ENCODE assay signal across 27 cellular contexts in the genomic region with DNA sequence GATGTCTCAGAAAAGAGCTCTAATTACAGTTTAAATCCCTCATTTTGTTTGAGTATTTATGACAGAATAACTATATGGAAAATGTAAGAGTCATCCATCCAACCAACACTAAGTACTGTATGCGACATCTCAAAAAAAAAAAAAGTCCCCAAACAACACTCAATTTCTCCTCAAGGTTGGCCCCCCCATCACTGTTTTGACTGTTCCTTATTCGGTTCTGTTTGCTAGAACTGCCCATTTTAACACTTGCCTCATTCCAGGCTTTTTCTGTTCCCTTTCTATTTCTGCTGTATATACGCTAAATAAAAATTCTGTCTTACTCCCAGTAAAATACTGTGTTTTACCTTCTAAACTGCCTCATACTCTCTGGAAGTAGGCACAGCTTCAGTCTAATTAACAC. TPM values are rescaled to one million over a fixed set of nuclear protein-coding genes. Genes with fewer than 3 reads are reported as not detected.
"Had no signal": no experiment of that assay in that cellular context is flagged by ENCODE, and none has a peak within 500 bp of the region (broad histone marks: within the 10 kb centered on the region; RNA-seq: fewer than 3 reads in every experiment).

No MANE protein-coding gene starts in this region.

- DNase-seq: activated CD4-positive, alpha-beta T cell treated with anti-CD3 and anti-CD28 coated beads for 48 hours; activated CD4-positive, alpha-beta T cell treated with anti-CD3 and anti-CD28 coated beads, Interleukin-2, amount 50 U/mL, for 4 hours; activated CD4-positive, CD25-positive, alpha-beta regulatory T cell treated with anti-CD3 and anti-CD28 coated beads, Interleukin-2, amount 50 U/mL, for 72 hours; activated CD8-positive, alpha-beta memory T cell treated with anti-CD3 and anti-CD28 coated beads, Interleukin-2, amount 50 U/mL, for 48 hours; activated CD8-positive, alpha-beta T cell treated with anti-CD3 and anti-CD28 coated beads, Interleukin-2, amount 10 ng/mL, durations not matched to agents 7 days and 5 days; activated naive CD4-positive, alpha-beta T cell treated with anti-CD3 and anti-CD28 coated beads, Interleukin-2, amount 50 U/mL, for 16 hours; activated naive CD8-positive, alpha-beta T cell treated with anti-CD3 and anti-CD28 coated beads, Interleukin-2, amount 10 ng/mL, durations not matched to agents 7 days and 5 days; activated T-cell treated with anti-CD3 and anti-CD28 coated beads, Interleukin-2, amount 50 U/mL, for 1 hour; adrenal gland; aorta; caudate nucleus; MV-4-11; NCI-H1092 treated with DMSO at 0.1 percent for 48 hours; NCI-H1417 treated with DMSO at 0.1 percent for 48 hours; NCI-H1694; NCI-H2029; NCI-H2107; NCI-H2171 treated with DMSO at 0.1 percent for 48 hours; NCI-H226; NCI-H526; NCI-H774; PC-3; SHP77; SW 1271 had no signal

- H3K4me3 Mint-ChIP-seq: activated CD8-positive, alpha-beta T cell treated with anti-CD3 and anti-CD28 coated beads, Interleukin-2, amount 10 ng/mL, durations not matched to agents 7 days and 5 days; activated naive CD8-positive, alpha-beta T cell treated with anti-CD3 and anti-CD28 coated beads, Interleukin-2, amount 10 ng/mL, durations not matched to agents 7 days and 5 days had no signal

- H3K27ac Mint-ChIP-seq: activated CD8-positive, alpha-beta T cell treated with anti-CD3 and anti-CD28 coated beads, Interleukin-2, amount 10 ng/mL, durations not matched to agents 7 days and 5 days; activated naive CD8-positive, alpha-beta T cell treated with anti-CD3 and anti-CD28 coated beads, Interleukin-2, amount 10 ng/mL, durations not matched to agents 7 days and 5 days had no signal

- H3K4me1 Mint-ChIP-seq: activated naive CD8-positive, alpha-beta T cell treated with anti-CD3 and anti-CD28 coated beads, Interleukin-2, amount 10 ng/mL, durations not matched to agents 7 days and 5 days had no signal

- H3K9me3 Mint-ChIP-seq: activated naive CD8-positive, alpha-beta T cell treated with anti-CD3 and anti-CD28 coated beads, Interleukin-2, amount 10 ng/mL, durations not matched to agents 7 days and 5 days had no signal

- H3K27me3 ChIP-seq: breast epithelium, SJSA1 had no signal

- H3K27ac ChIP-seq: adrenal gland, breast epithelium, SJSA1 had no signal

- H3K36me3 ChIP-seq: adrenal gland, breast epithelium, SJSA1 had no signal

- H3K4me1 ChIP-seq: adrenal gland, breast epithelium, SJSA1 had no signal

- ATAC-seq: activated CD8-positive, alpha-beta T cell treated with anti-CD3 and anti-CD28 coated beads, Interleukin-2, amount 10 ng/mL, durations not matched to agents 7 days and 5 days; PC-3; SK-N-SH treated with all-trans-retinoic acid at 6 μM for 48 hours had no signal

- H3K4me3 ChIP-seq: adrenal gland, breast epithelium, SJSA1 had no signal

- H3K9me3 ChIP-seq: adrenal gland, breast epithelium, SJSA1 had no signal

- H3K36me3 Mint-ChIP-seq: activated naive CD8-positive, alpha-beta T cell treated with anti-CD3 and anti-CD28 coated beads, Interleukin-2, amount 10 ng/mL, durations not matched to agents 7 days and 5 days had no signal

RNA-seq across cellular contexts. Expression of a gene that starts 25.2 kb away (rescaled TPM):
- total RNA-seq: activated naive CD8-positive, alpha-beta T cell treated with anti-CD3 and anti-CD28 coated beads, Interleukin-2, amount 10 ng/mL, durations not matched to agents 7 days and 5 days had no signal
